ENCODE assay signal across 20 cellular contexts in the genomic region with DNA sequence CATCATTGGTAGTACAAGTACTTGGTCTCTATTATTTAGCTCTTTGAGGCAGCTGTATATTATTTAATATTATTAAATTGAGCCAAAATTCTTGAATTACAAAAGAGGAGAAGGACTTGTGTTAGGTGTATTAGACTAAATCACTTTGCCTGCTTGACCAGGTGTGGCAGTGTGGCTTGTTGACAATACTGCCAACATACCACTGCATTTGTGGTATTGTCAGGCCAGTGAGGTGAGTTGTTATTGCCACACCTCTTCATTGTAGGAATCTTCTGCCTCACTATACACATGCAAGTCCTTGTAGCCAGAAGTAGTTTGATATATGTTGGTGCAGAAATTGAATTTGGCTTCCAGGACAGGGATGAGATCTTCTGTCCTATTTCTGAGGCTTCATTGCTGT. TPM values are rescaled to one million over a fixed set of nuclear protein-coding genes. Genes with fewer than 3 reads are reported as not detected.
DNase-seq lines count a peak whose midpoint lies in the region; ATAC-seq, FAIRE-seq and TF ChIP-seq lines count a peak whose summit lies in the region.
"Had no signal": no experiment of that assay in that cellular context is flagged by ENCODE, and none has a peak within 500 bp of the region (broad histone marks: within the 10 kb centered on the region; RNA-seq: fewer than 3 reads in every experiment).

No MANE protein-coding gene starts in this region.

- H3K27me3 ChIP-seq in HCT116 (ENCODE audit: insufficient read depth, low read length), result no peaks in the 10 kb centered on the region
- no peaks in the 10 kb centered on the region for H3K27me3 ChIP-seq in RWPE2 (ENCODE audit: insufficient read depth, poor library complexity, severe bottlenecking)

- POLR2A ChIA-PET in HCT116 (lab: Charles Lee), result no interaction called here

- intact Hi-C loops in HCT116 (cut with micrococcal nuclease), result no loop called here
- intact Hi-C loops in activated T-helper 1 cell treated with anti-CD3 and anti-CD28 coated beads, Interleukin-12 subunit alpha, Interleukin-12 subunit beta, Interleukin-2, Interleukin-4 antibody, amounts not matched to agents 30 ng/mL and 10 ng/mL and 1 ng/mL, durations not matched to agents 14 hours and 24 hours and 36 hours (cut with micrococcal nuclease), result no loop called here

- TF ChIP-seq POLR2A in HCT116 (IDR thresholded peaks at IDR 0.05; ENCODE audit: borderline replicate concordance, extremely low read depth, insufficient read depth, insufficient read length) (no peak), GM12891 (IDR thresholded peaks at IDR 0.05; ENCODE audit: low read depth, low read length) (no peak)

- H4K20me1 ChIP-seq in HCT116 (ENCODE audit: insufficient read depth), result no peaks in the 10 kb centered on the region

- peaks cover 27% of the 10 kb centered on the region for H3K36me3 Mint-ChIP-seq in activated T-helper 1 cell treated with anti-CD3 and anti-CD28 coated beads, Interleukin-12 subunit alpha, Interleukin-12 subunit beta, Interleukin-2, Interleukin-4 antibody, amounts not matched to agents 30 ng/mL and 10 ng/mL and 1 ng/mL, durations not matched to agents 14 hours and 24 hours and 36 hours (ENCODE audit: low read depth)

- H3K4me1 ChIP-seq in HCT116 (ENCODE audit: control insufficient read depth in 1 of 2, insufficient read depth in 2 of 2, low read length in 2 of 2), result peaks cover 26 to 32% of the 10 kb centered on the region in 2 experiments
- H3K4me1 ChIP-seq in RWPE2 (ENCODE audit: insufficient read depth, poor library complexity, severe bottlenecking), result no peaks in the 10 kb centered on the region

- peak; percentile 35 for TF ChIP-seq RAD21 in HCT116 (IDR thresholded peaks at IDR 0.05; ENCODE audit: low read depth)

- DNase-seq in HCT116 (ENCODE audit: low read depth, low spot score), result peak; percentile 19
- DNase-seq in RWPE2 (ENCODE audit: low spot score), result no peak
- DNase-seq in epithelial cell of prostate (ENCODE audit: low read depth, low spot score), result peak; percentile 18
- peak; percentile 8 for DNase-seq in urothelium cell line (ENCODE audit: low spot score)
- DNase-seq in stimulated activated naive CD8-positive, alpha-beta T cell treated with anti-CD3 and anti-CD28 coated beads, Interleukin-15, amount 100 ng/mL, for 72 hours, result no peak
- no peak for DNase-seq in GM12891 (ENCODE audit: insufficient read length, low spot score)
- DNase-seq in activated T-helper 1 cell treated with anti-CD3 and anti-CD28 coated beads, Interleukin-12 subunit alpha, Interleukin-12 subunit beta, Interleukin-2, Interleukin-4 antibody, amounts not matched to agents 30 ng/mL and 10 ng/mL and 1 ng/mL, durations not matched to agents 14 hours and 24 hours and 36 hours (ENCODE audit: low spot score), result no peak
- DNase-seq: AML-193, GDM1, GM23248, KG1, MV-4-11, NCI-H1694 treated with DMSO at 0.1 percent for 48 hours, NCI-H2107, NCI-H524, NCI-H82, RPMI8226, SIG-M5 had no signal

- H3K4me3 Mint-ChIP-seq in stimulated activated naive CD8-positive, alpha-beta T cell treated with anti-CD3 and anti-CD28 coated beads, Interleukin-15, amount 100 ng/mL, for 72 hours, result no peak overlapping the region
- H3K4me3 Mint-ChIP-seq in activated T-helper 1 cell treated with anti-CD3 and anti-CD28 coated beads, Interleukin-12 subunit alpha, Interleukin-12 subunit beta, Interleukin-2, Interleukin-4 antibody, amounts not matched to agents 30 ng/mL and 10 ng/mL and 1 ng/mL, durations not matched to agents 14 hours and 24 hours and 36 hours, result no peak overlapping the region

- H3K27ac ChIP-seq in HCT116 (ENCODE audit: low read depth, low read length), result no peak overlapping the region; the same call in 1 of the 2 replicates
- H3K27ac ChIP-seq in RWPE2 (ENCODE audit: poor library complexity, severe bottlenecking), result no peak overlapping the region
- H3K27ac ChIP-seq in epithelial cell of prostate, result no peak overlapping the region
- H3K27ac ChIP-seq: C4-2B had no signal

- RAD21 ChIA-PET in HCT116 (lab: Charles Lee; ENCODE audit: low non-redundant PET in 1 of 2, low total read pairs in 2 of 2, uncharacterized antibody in 2 of 2, unreplicated experiment in 2 of 2), result no interaction called here

- H3K4me3 ChIP-seq in HCT116 (replicated peaks in 1 of 2; ENCODE audit: low read depth in 1 of 2, low read length in 2 of 2), result no peak overlapping the region
- H3K4me3 ChIP-seq in RWPE2 (ENCODE audit: severe bottlenecking), result no peak overlapping the region
- H3K4me3 ChIP-seq: GM23248 had no signal

- H3K27me3 Mint-ChIP-seq in stimulated activated naive CD8-positive, alpha-beta T cell treated with anti-CD3 and anti-CD28 coated beads, Interleukin-15, amount 100 ng/mL, for 72 hours, result no peaks in the 10 kb centered on the region
- H3K27me3 Mint-ChIP-seq in activated T-helper 1 cell treated with anti-CD3 and anti-CD28 coated beads, Interleukin-12 subunit alpha, Interleukin-12 subunit beta, Interleukin-2, Interleukin-4 antibody, amounts not matched to agents 30 ng/mL and 10 ng/mL and 1 ng/mL, durations not matched to agents 14 hours and 24 hours and 36 hours (ENCODE audit: insufficient read depth), result no peaks in the 10 kb centered on the region

- H3K9me2 ChIP-seq in HCT116 (ENCODE audit: insufficient read depth), result no peaks in the 10 kb centered on the region

- H3K4me2 ChIP-seq in HCT116 (ENCODE audit: low read length), result peak overlapping the region; percentile 32; the same call in 1 of the 2 replicates

- FAIRE-seq in urothelium cell line (lab: Jason Lieb, UNC) (peak; percentile 5), GM12891 (lab: Jason Lieb, UNC) (no peak)

- H3K36me3 ChIP-seq in HCT116 (ENCODE audit: control insufficient read depth in 1 of 2, insufficient read depth in 2 of 2, low read length in 2 of 2) (0 out of 4 replicates have a peak, but pooled peaks cover 4 to 5% of the 10 kb centered on the region in 2 experiments), RWPE2 (ENCODE audit: low read depth) (peaks cover 61% of the 10 kb centered on the region)

- H3K79me2 ChIP-seq in HCT116 (ENCODE audit: insufficient read depth, low read length), result no peaks in the 10 kb centered on the region

- H3K9me3 Mint-ChIP-seq in stimulated activated naive CD8-positive, alpha-beta T cell treated with anti-CD3 and anti-CD28 coated beads, Interleukin-15, amount 100 ng/mL, for 72 hours, result no peaks in the 10 kb centered on the region
- no peaks in the 10 kb centered on the region for H3K9me3 Mint-ChIP-seq in activated T-helper 1 cell treated with anti-CD3 and anti-CD28 coated beads, Interleukin-12 subunit alpha, Interleukin-12 subunit beta, Interleukin-2, Interleukin-4 antibody, amounts not matched to agents 30 ng/mL and 10 ng/mL and 1 ng/mL, durations not matched to agents 14 hours and 24 hours and 36 hours

- peak; percentile 78 for ATAC-seq in HCT116
- peak; percentile 42; the same call in 1 of the 3 replicates for ATAC-seq in RWPE2 (ENCODE audit: low read depth)
- no peak for ATAC-seq in stimulated activated naive CD8-positive, alpha-beta T cell treated with anti-CD3 and anti-CD28 coated beads, Interleukin-15, amount 100 ng/mL, for 72 hours
- ATAC-seq: SK-N-SH treated with all-trans-retinoic acid at 6 μM for 48 hours had no signal

- TF ChIP-seq CTCF in HCT116 (IDR thresholded peaks at IDR 0.05 in 2 of 3, conservative IDR thresholded peaks at IDR 0.05 in 1 of 3; ENCODE audit: borderline replicate concordance in 1 of 3, insufficient read depth in 1 of 3, low read depth in 2 of 3, low read length in 2 of 3) (peak in 2 of 3 experiments; percentile 20 to 37; a peak in 2 of 6 replicates), RWPE2 (IDR thresholded peaks at IDR 0.05; ENCODE audit: poor library complexity, severe bottlenecking) (peak; percentile 7)

- no TSS peak for BruUV-seq in HCT116 (replicated peaks; lab: Mats Ljungman, UMichigan)

- peak overlapping the region in 1 of 2 donors; percentile 43 for H3K27ac Mint-ChIP-seq in stimulated activated naive CD8-positive, alpha-beta T cell treated with anti-CD3 and anti-CD28 coated beads, Interleukin-15, amount 100 ng/mL, for 72 hours
- H3K27ac Mint-ChIP-seq in activated T-helper 1 cell treated with anti-CD3 and anti-CD28 coated beads, Interleukin-12 subunit alpha, Interleukin-12 subunit beta, Interleukin-2, Interleukin-4 antibody, amounts not matched to agents 30 ng/mL and 10 ng/mL and 1 ng/mL, durations not matched to agents 14 hours and 24 hours and 36 hours, result no peak overlapping the region

- CTCF ChIA-PET in HCT116 (lab: Charles Lee), result no interaction called here

- no peaks in the 10 kb centered on the region for H3K4me1 Mint-ChIP-seq in stimulated activated naive CD8-positive, alpha-beta T cell treated with anti-CD3 and anti-CD28 coated beads, Interleukin-15, amount 100 ng/mL, for 72 hours
- H3K4me1 Mint-ChIP-seq in activated T-helper 1 cell treated with anti-CD3 and anti-CD28 coated beads, Interleukin-12 subunit alpha, Interleukin-12 subunit beta, Interleukin-2, Interleukin-4 antibody, amounts not matched to agents 30 ng/mL and 10 ng/mL and 1 ng/mL, durations not matched to agents 14 hours and 24 hours and 36 hours (ENCODE audit: low read depth), result no peaks in the 10 kb centered on the region

- H2AFZ ChIP-seq in HCT116 (ENCODE audit: low read depth, low read length, poor library complexity, severe bottlenecking), result no peak overlapping the region
- H2AFZ ChIP-seq: GM23248 had no signal

- H3K9ac ChIP-seq in HCT116 (ENCODE audit: low read length), result no peak overlapping the region
- H3K9ac ChIP-seq: GM23248 had no signal

- H3K9me3 ChIP-seq in HCT116 (ENCODE audit: control insufficient read depth in 1 of 2, insufficient read depth in 1 of 2, low read depth in 1 of 2, low read length in 2 of 2) (no peaks in the 10 kb centered on the region), RWPE2 (ENCODE audit: severe bottlenecking) (no peaks in the 10 kb centered on the region)

TF ChIP-seq in HCT116, 20 proteins besides CTCF, POLR2A, EP300 and RAD21 (continues in another document):
- TF ChIP-seq ELF1 (IDR thresholded peaks at IDR 0.05; ENCODE audit: borderline replicate concordance, low read depth), result no peak
- TF ChIP-seq ZFX (IDR thresholded peaks at IDR 0.05), result no peak
- TF ChIP-seq CEBPB (IDR thresholded peaks at IDR 0.05; ENCODE audit: low read depth), result no peak

TF ChIP-seq in GM12891, 5 proteins besides CTCF, POLR2A, EP300 and RAD21 (continues in another document):
- TF ChIP-seq PAX5 (IDR thresholded peaks at IDR 0.05; ENCODE audit: insufficient read depth, low read length, severe bottlenecking) (no peak), POLR2AphosphoS5 (IDR thresholded peaks at IDR 0.05; ENCODE audit: low read depth, low read length) (no peak), SPI1 (IDR thresholded peaks at IDR 0.05; ENCODE audit: low read depth, low read length) (no peak)

RNA-seq across cellular contexts. Expression of gene CYP20A1, which starts 40.5 kb away (rescaled TPM):
- 10.0 TPM for total RNA-seq in HCT116 (2021; ENCODE audit: unreplicated experiment)
- 2.7 and 4.3 TPM in 2 replicates for polyA plus RNA-seq in HCT116 (2012)
- polyA plus RNA-seq in GM12891 (2012; ENCODE audit: low read depth, missing spikeins), result 3.1 TPM
- total RNA-seq in activated T-helper 1 cell treated with anti-CD3 and anti-CD28 coated beads, Interleukin-12 subunit alpha, Interleukin-12 subunit beta, Interleukin-2, Interleukin-4 antibody, amounts not matched to agents 30 ng/mL and 10 ng/mL and 1 ng/mL, durations not matched to agents 14 hours and 24 hours and 36 hours, result 23.1 and 26.0 TPM in 2 replicates

RNA-seq across cellular contexts. Expression of gene ABI2, which starts 48.9 kb away (rescaled TPM):
- total RNA-seq in HCT116 (2021; ENCODE audit: unreplicated experiment), result 75.6 TPM
- 40.5 and 44.3 TPM in 2 replicates for polyA plus RNA-seq in HCT116 (2012)
- 28.5 TPM for polyA plus RNA-seq in GM12891 (2012; ENCODE audit: low read depth, missing spikeins)
- total RNA-seq in activated T-helper 1 cell treated with anti-CD3 and anti-CD28 coated beads, Interleukin-12 subunit alpha, Interleukin-12 subunit beta, Interleukin-2, Interleukin-4 antibody, amounts not matched to agents 30 ng/mL and 10 ng/mL and 1 ng/mL, durations not matched to agents 14 hours and 24 hours and 36 hours, result 31.4 and 32.3 TPM in 2 replicates

Comparison
In these comparisons a context has a peak if more than half of its experiments do, and no peak if none do; other contexts are left out.
1. DNase-seq: peak in HCT116 (single experiment), epithelial cell of prostate (single experiment) and urothelium cell line (single experiment); none in RWPE2 (single experiment), stimulated activated naive CD8-positive, alpha-beta T cell treated with anti-CD3 and anti-CD28 coated beads, Interleukin-15, amount 100 ng/mL, for 72 hours (0 of 2), GM12891 (single experiment) and activated T-helper 1 cell treated with anti-CD3 and anti-CD28 coated beads, Interleukin-12 subunit alpha, Interleukin-12 subunit beta, Interleukin-2, Interleukin-4 antibody, amounts not matched to agents 30 ng/mL and 10 ng/mL and 1 ng/mL, durations not matched to agents 14 hours and 24 hours and 36 hours (single experiment).